Comparison of ENCODE assay signal across 22 cellular contexts in genomic region chr16:88438084-88438870, GRCh38. TPM values are rescaled to one million over a fixed set of nuclear protein-coding genes. Genes with fewer than 3 reads are reported as not detected.
"Had no signal": no experiment of that assay in that cellular context is flagged by ENCODE, and none has a peak within 500 bp of the region (broad histone marks: within the 10 kb centered on the region; RNA-seq: fewer than 3 reads in every experiment).

No MANE protein-coding gene starts in this region.

- H3K4me3 ChIP-seq: neural progenitor cell, pancreas, prostate gland, right atrium auricular region, skin epidermis, smooth muscle cell, spleen, suprapubic skin, tibial artery, transverse colon, upper lobe of right lung, vagina had no signal

- H3K27ac Mint-ChIP-seq: naive thymus-derived CD4-positive, alpha-beta T cell; natural killer cell; nephron; neural progenitor cell; stimulated activated memory B cell treated with anti-CD40 and anti-IgM and Interleukin-4, amounts not matched to agents 10 μg/mL and 1 μg/mL and 100 μg/mL, for 72 hours; stimulated activated naive CD8-positive, alpha-beta T cell treated with anti-CD3 and anti-CD28 coated beads, Interleukin-15, amount 100 ng/mL, for 72 hours; type B pancreatic cell had no signal

- H3K27me3 Mint-ChIP-seq: naive thymus-derived CD4-positive, alpha-beta T cell; stimulated activated memory B cell treated with anti-CD40 and anti-IgM and Interleukin-4, amounts not matched to agents 10 μg/mL and 1 μg/mL and 100 μg/mL, for 72 hours; stimulated activated naive CD8-positive, alpha-beta T cell treated with anti-CD3 and anti-CD28 coated beads, Interleukin-15, amount 100 ng/mL, for 72 hours; type B pancreatic cell had no signal

- H3K9me3 Mint-ChIP-seq: naive thymus-derived CD4-positive, alpha-beta T cell; natural killer cell; nephron; neural progenitor cell; stimulated activated memory B cell treated with anti-CD40 and anti-IgM and Interleukin-4, amounts not matched to agents 10 μg/mL and 1 μg/mL and 100 μg/mL, for 72 hours; stimulated activated naive CD8-positive, alpha-beta T cell treated with anti-CD3 and anti-CD28 coated beads, Interleukin-15, amount 100 ng/mL, for 72 hours; type B pancreatic cell had no signal

- DNase-seq: tibial artery had no signal

- H3K9ac ChIP-seq: neural progenitor cell had no signal

- H3K27ac ChIP-seq: neural progenitor cell, neutrophil, pancreas, prostate gland, right atrium auricular region, skin epidermis, spleen, suprapubic skin, testis, tibial artery, transverse colon, upper lobe of right lung, vagina had no signal

- H3K27me3 ChIP-seq: pancreas, right atrium auricular region, spleen, testis, upper lobe of right lung, vagina had no signal

- H3K4me2 ChIP-seq: smooth muscle cell had no signal

- H3K4me1 Mint-ChIP-seq: nephron had no signal

- ATAC-seq: sciatic nerve had no signal

- H3K4me1 ChIP-seq: pancreas, prostate gland, upper lobe of right lung had no signal

- H3K36me3 Mint-ChIP-seq: naive thymus-derived CD4-positive, alpha-beta T cell; natural killer cell; neural progenitor cell; stimulated activated memory B cell treated with anti-CD40 and anti-IgM and Interleukin-4, amounts not matched to agents 10 μg/mL and 1 μg/mL and 100 μg/mL, for 72 hours; type B pancreatic cell had no signal

- H3K4me3 Mint-ChIP-seq: naive thymus-derived CD4-positive, alpha-beta T cell; natural killer cell; nephron; neural progenitor cell; stimulated activated memory B cell treated with anti-CD40 and anti-IgM and Interleukin-4, amounts not matched to agents 10 μg/mL and 1 μg/mL and 100 μg/mL, for 72 hours; stimulated activated naive CD8-positive, alpha-beta T cell treated with anti-CD3 and anti-CD28 coated beads, Interleukin-15, amount 100 ng/mL, for 72 hours; type B pancreatic cell had no signal

- H3K36me3 ChIP-seq: neural progenitor cell, neutrophil, pancreas, prostate gland, right atrium auricular region, spleen, suprapubic skin, tibial artery, transverse colon, upper lobe of right lung, vagina had no signal

- H3K9me3 ChIP-seq: neutrophil, pancreas, prostate gland, right atrium auricular region, spleen, suprapubic skin, testis, tibial artery, transverse colon, upper lobe of right lung, vagina had no signal

RNA-seq across cellular contexts. Expression of gene ZNF469, which starts 55.5 kb away (rescaled TPM):
- polyA plus RNA-seq: neural cell had no signal
